In the genomic region with DNA sequence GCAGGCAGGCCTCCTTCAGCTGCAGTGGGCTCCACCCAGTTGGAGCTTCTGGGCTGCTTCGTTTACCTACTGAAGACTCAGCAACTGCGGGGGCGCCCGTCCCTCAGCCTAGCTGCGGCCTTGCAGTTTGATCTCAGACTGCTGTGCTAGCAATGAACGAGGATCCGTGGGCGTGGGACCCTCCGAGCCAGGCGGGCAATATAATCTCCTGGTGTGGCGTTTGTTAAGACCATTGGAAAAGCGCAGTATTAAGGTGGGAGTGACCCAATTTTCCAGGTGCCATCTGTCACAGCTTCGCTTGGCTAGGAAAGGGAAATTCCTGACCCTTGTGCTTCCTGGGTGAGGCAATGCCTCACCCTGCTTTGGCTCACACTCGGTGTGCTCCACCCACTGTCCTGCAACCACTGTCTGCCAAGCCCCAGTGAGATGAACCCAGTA, we compare ENCODE assay signal across 21 cellular contexts.
A peak's percentile ranks its signal among the peaks of the same experiment; 100 is the strongest.
DNase-seq lines count a peak whose midpoint lies in the region; ATAC-seq, FAIRE-seq and TF ChIP-seq lines count a peak whose summit lies in the region.
"Had no signal": no experiment of that assay in that cellular context is flagged by ENCODE, and none has a peak within 500 bp of the region (broad histone marks: within the 10 kb centered on the region; RNA-seq: fewer than 3 reads in every experiment).

No MANE protein-coding gene starts in this region.

- H3K79me2 ChIP-seq in HepG2 (ENCODE audit: insufficient read depth, low read length): no peaks in the 10 kb centered on the region

- CTCF ChIA-PET in HepG2 (lab: Yijun Ruan, JAX; ENCODE audit: low intra/inter-chr PET ratio, low total read pairs): no interaction called here

- no peak for TF ChIP-seq RAD21 in HepG2 (CRISPR knock-in tag; IDR thresholded peaks at IDR 0.05)

- no peak overlapping the region for H3K27ac ChIP-seq in left ventricle myocardium inferior (replicated peaks)
- H3K27ac ChIP-seq in HepG2 (ENCODE audit: extremely low read length, insufficient read depth, low read length): no peak overlapping the region
- H3K27ac ChIP-seq in transverse colon: peak overlapping the region; percentile 32 to 77 (median 76)
- H3K27ac ChIP-seq in endodermal cell (ENCODE audit: low read depth, low read length): no peak overlapping the region
- H3K27ac ChIP-seq: KMS-11 had no signal

- H3K27me3 ChIP-seq in left ventricle myocardium inferior (ENCODE audit: low read depth): no peaks in the 10 kb centered on the region
- H3K27me3 ChIP-seq in HepG2 (ENCODE audit: control insufficient read depth in 1 of 2, insufficient read depth in 2 of 2, low read length in 2 of 2): no peaks in the 10 kb centered on the region; a peak in 1 of 5 replicates
- no peaks in the 10 kb centered on the region for H3K27me3 ChIP-seq in transverse colon
- H3K27me3 ChIP-seq in endodermal cell (ENCODE audit: control insufficient read depth, insufficient read depth, low read length, poor library complexity, severe bottlenecking): no peaks in the 10 kb centered on the region
- H3K27me3 ChIP-seq: BE2C had no signal

- H3K4me1 ChIP-seq in left ventricle myocardium inferior (no peaks in the 10 kb centered on the region), HepG2 (ENCODE audit: insufficient read depth, low read length) (no peaks in the 10 kb centered on the region), transverse colon (peaks cover 0 to 12% (median 6%) of the 10 kb centered on the region in 4 donors), endodermal cell (ENCODE audit: control insufficient read depth, insufficient read depth, low read length) (no peaks in the 10 kb centered on the region)
- H3K4me1 ChIP-seq: BE2C had no signal

- H3K27ac Mint-ChIP-seq in chondrocyte (ENCODE audit: unreplicated experiment): no peak overlapping the region
- H3K27ac Mint-ChIP-seq in endodermal cell: no peak overlapping the region
- H3K27ac Mint-ChIP-seq: CD4-positive, alpha-beta T cell had no signal

- no peak for FAIRE-seq in HepG2 (lab: Jason Lieb, UNC)
- FAIRE-seq: A204.1, H54 had no signal

- ATAC-seq in Right ventricle myocardium inferior (no peak), HepG2 (peak; percentile 66; the same call in 2 of the 3 replicates), HG02852 (IDR thresholded peaks at IDR 0.05; ENCODE audit: unreplicated experiment) (no peak)
- ATAC-seq: Panc1 had no signal

- H3K4me3 ChIP-seq in left ventricle myocardium inferior: no peak overlapping the region
- no peak overlapping the region for H3K4me3 ChIP-seq in HepG2 (replicated peaks in 1 of 3; ENCODE audit: insufficient read depth in 1 of 3, low read depth in 2 of 3, low read length in 3 of 3)
- H3K4me3 ChIP-seq in transverse colon: peak overlapping the region in 2 of 4 donors; percentile 18 to 41
- no peak overlapping the region for H3K4me3 ChIP-seq in endodermal cell (ENCODE audit: low read length)

- WGBS in HepG2 (ENCODE audit: low lambda C conversion rate): 0% methylated on average over 1 of the region's 14 CpGs
- 71% methylated on average over 14 of the region's 14 CpGs; no CpG with 5 or more reads in 1 of the 2 donors for WGBS in transverse colon (ENCODE audit: low coverage in 1 of 2), 2 donors
- 94 to 97% methylated on average over 14 of the region's 14 CpGs for WGBS in endodermal cell (ENCODE audit: insufficient coverage in 1 of 2, insufficient read length in 1 of 2), 2 experiments

- no peaks in the 10 kb centered on the region for H3K4me1 Mint-ChIP-seq in chondrocyte (ENCODE audit: low read depth)
- peaks cover 4% of the 10 kb centered on the region for H3K4me1 Mint-ChIP-seq in endodermal cell

- TF ChIP-seq EP300 in HepG2 (IDR thresholded peaks at IDR 0.05; ENCODE audit: low read depth in 2 of 2, low read length in 2 of 2) (no peak), HepG2 (CRISPR knock-in tag; IDR thresholded peaks at IDR 0.05; ENCODE audit: borderline replicate concordance) (no peak), transverse colon (IDR thresholded peaks at IDR 0.05; ENCODE audit: low read depth) (no peak)

- H4K20me1 ChIP-seq in HepG2 (ENCODE audit: insufficient read depth, low read length): no peaks in the 10 kb centered on the region

- peak; percentile 37 for DNase-seq in Right ventricle myocardium inferior (ENCODE audit: missing footprints)
- no peak for DNase-seq in left ventricle myocardium inferior
- peak; percentile 65 for DNase-seq in chondrocyte (ENCODE audit: low spot score)
- no peak for DNase-seq in HepG2 (ENCODE audit: low spot score)
- DNase-seq in transverse colon: peak; percentile 71
- DNase-seq in endodermal cell: no peak
- DNase-seq in C1 segment of cervical spinal cord (lab: John Stamatoyannopoulos, UW): no peak
- DNase-seq: BE2C; CD4-positive, alpha-beta T cell; DMS79; NCI-H1092; NCI-H1694; NCI-H510A; NCI-H774; Right ventricle myocardium superior; SW 1271 had no signal

- no peak overlapping the region for H3K4me3 Mint-ChIP-seq in chondrocyte (ENCODE audit: unreplicated experiment)
- no peak overlapping the region for H3K4me3 Mint-ChIP-seq in endodermal cell
- H3K4me3 Mint-ChIP-seq: CD4-positive, alpha-beta T cell had no signal

- H3K9ac ChIP-seq in HepG2 (ENCODE audit: insufficient read depth, low read depth, low read length) (no peak overlapping the region), endodermal cell (ENCODE audit: extremely low read depth, low read length, poor library complexity, severe bottlenecking) (no peak overlapping the region)
- H3K9ac ChIP-seq: KMS-11 had no signal

- H3K36me3 ChIP-seq in left ventricle myocardium inferior (no peaks in the 10 kb centered on the region), HepG2 (replicated peaks in 1 of 2; ENCODE audit: control insufficient read depth in 1 of 2, insufficient read depth in 2 of 2, low read length in 2 of 2) (no peaks in the 10 kb centered on the region), transverse colon (no peaks in the 10 kb centered on the region), endodermal cell (ENCODE audit: control insufficient read depth, insufficient read depth, low read length) (no peaks in the 10 kb centered on the region)
- H3K36me3 ChIP-seq: BE2C had no signal

- no peak overlapping the region; the same call in 1 of the 2 replicates for H3K4me2 ChIP-seq in HepG2 (ENCODE audit: low read depth, low read length)
- H3K4me2 ChIP-seq: KMS-11 had no signal

- BruUV-seq in HepG2 (replicated peaks; lab: Mats Ljungman, UMichigan): no TSS peak

- intact Hi-C loops in Right ventricle myocardium inferior (cut with DNase I) (no loop called here), left ventricle myocardium inferior (cut with micrococcal nuclease) (no loop called here), HepG2 (cut with micrococcal nuclease; ENCODE audit: unreplicated experiment) (no loop called here), transverse colon (cut with DNase I; ENCODE audit: low total_unique reads) (no loop called here)

- H3K9me3 ChIP-seq in left ventricle myocardium inferior (replicated peaks) (peaks cover 16% of the 10 kb centered on the region), HepG2 (ENCODE audit: low read length) (no peaks in the 10 kb centered on the region), transverse colon (no peaks in the 10 kb centered on the region), endodermal cell (ENCODE audit: control insufficient read depth, low read length) (peaks cover 3% of the 10 kb centered on the region)
- H3K9me3 ChIP-seq: BE2C had no signal

- no peak overlapping the region for H2AFZ ChIP-seq in HepG2 (ENCODE audit: low read length)

- POLR2A ChIA-PET in HepG2 (lab: Yijun Ruan, JAX): no interaction called here

- H3K36me3 Mint-ChIP-seq in chondrocyte (ENCODE audit: low read depth) (peaks cover 3% of the 10 kb centered on the region), endodermal cell (ENCODE audit: low read depth) (no peaks in the 10 kb centered on the region)

- TF ChIP-seq POLR2A in HepG2 (IDR thresholded peaks at IDR 0.05; ENCODE audit: insufficient read depth in 1 of 2, low read depth in 2 of 2, low read length in 2 of 2) (no peak), transverse colon (IDR thresholded peaks at IDR 0.05) (peak; percentile 29)

- H3K27me3 Mint-ChIP-seq in chondrocyte (ENCODE audit: low read depth): no peaks in the 10 kb centered on the region
- H3K27me3 Mint-ChIP-seq in endodermal cell (ENCODE audit: insufficient read depth): no peaks in the 10 kb centered on the region
- H3K27me3 Mint-ChIP-seq: CD4-positive, alpha-beta T cell had no signal

- peaks cover 8% of the 10 kb centered on the region for H3K9me3 Mint-ChIP-seq in chondrocyte (ENCODE audit: low read depth)
- peaks cover 13% of the 10 kb centered on the region for H3K9me3 Mint-ChIP-seq in endodermal cell

- TF ChIP-seq CTCF in left ventricle myocardium inferior (IDR thresholded peaks at IDR 0.05; ENCODE audit: borderline replicate concordance): no peak
- no peak for TF ChIP-seq CTCF in chondrocyte (IDR thresholded peaks at IDR 0.05)
- TF ChIP-seq CTCF in HepG2 (CRISPR knock-in tag; IDR thresholded peaks at IDR 0.05): no peak
- no peak for TF ChIP-seq CTCF in transverse colon (IDR thresholded peaks at IDR 0.05)
- no peak for TF ChIP-seq CTCF in endodermal cell (conservative IDR thresholded peaks at IDR 0.05)

- in situ Hi-C loops in HepG2 (cut with HindIII; ENCODE audit: extremely low pct_ligation_motif_present, low pct_unique_long_range_greater_than_20kb): no loop called here
- in situ Hi-C loops in transverse colon (cut with MboI; ENCODE audit: low pct_ligation_motif_present in 1 of 4, low pct_unique_long_range_greater_than_20kb in 1 of 4, low sequenced_read_pairs in 3 of 4): no loop called here

TF ChIP-seq in HepG2, 621 proteins besides CTCF, POLR2A, EP300 and RAD21:
- TF ChIP-seq HNF4A (CRISPR knock-in tag; IDR thresholded peaks at IDR 0.05) (peak; percentile 16; the same call in 1 of the 2 replicates), ZNF232 (CRISPR knock-in tag; IDR thresholded peaks at IDR 0.05; ENCODE audit: borderline replicate concordance) (no peak)

Comparison
In these comparisons a context has a peak if more than half of its experiments do, and no peak if none do; other contexts are left out.
1. DNase-seq: peak in Right ventricle myocardium inferior (single experiment), chondrocyte (single experiment) and transverse colon (single experiment); none in left ventricle myocardium inferior (single experiment), HepG2 (single experiment), endodermal cell (single experiment) and C1 segment of cervical spinal cord (0 of 14).
2. H3K27ac ChIP-seq: peak in transverse colon (4 of 4); none in left ventricle myocardium inferior (single experiment), HepG2 (single experiment) and endodermal cell (single experiment).